Comparison of ENCODE assay signal across 31 cellular contexts in the genomic region with DNA sequence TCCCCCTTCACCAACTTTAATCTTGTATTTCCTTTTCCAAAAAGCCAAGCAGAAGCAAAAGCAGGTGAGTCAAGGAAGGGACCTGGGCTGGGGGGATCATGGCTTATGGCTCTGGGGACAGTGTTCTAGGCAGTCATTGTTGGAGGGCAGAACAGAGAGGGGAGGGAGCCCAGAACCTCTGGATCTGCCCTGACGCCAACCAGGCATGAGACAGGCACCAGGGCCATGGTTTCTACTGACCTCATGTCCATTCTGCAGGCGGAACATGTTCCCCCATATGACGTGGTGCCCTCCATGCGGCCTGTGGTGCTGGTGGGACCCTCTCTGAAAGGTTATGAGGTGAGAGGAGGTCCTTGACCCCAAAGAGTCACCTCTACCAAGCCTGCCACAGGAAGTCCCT.
"Had no signal": no experiment of that assay in that cellular context is flagged by ENCODE, and none has a peak within 500 bp of the region (broad histone marks: within the 10 kb centered on the region; RNA-seq: fewer than 3 reads in every experiment).

No MANE protein-coding gene starts in this region.

- H3K9me3 Mint-ChIP-seq: activated CD4-positive, alpha-beta memory T cell treated with anti-CD3 and anti-CD28 coated beads for 36 hours; activated CD4-positive, alpha-beta T cell treated with anti-CD3 and anti-CD28 coated beads, Interleukin-2, amount 10 ng/mL, durations not matched to agents 24 days and 14 days; activated naive CD4-positive, alpha-beta T cell treated with anti-CD3 and anti-CD28 coated beads for 36 hours; activated naive CD4-positive, alpha-beta T cell treated with anti-CD3 and anti-CD28 coated beads, Interleukin-2, amount 50 U/mL, for 24 hours; activated naive CD8-positive, alpha-beta T cell treated with anti-CD3 and anti-CD28 coated beads for 36 hours; activated naive CD8-positive, alpha-beta T cell treated with anti-CD3 and anti-CD28 coated beads, Interleukin-2, amount 50 U/mL, for 24 hours; activated T-helper 1 cell treated with anti-CD3 and anti-CD28 coated beads, Interleukin-12 subunit alpha, Interleukin-12 subunit beta, Interleukin-2, Interleukin-4 antibody, amounts not matched to agents 30 ng/mL and 10 ng/mL and 1 ng/mL, durations not matched to agents 14 hours and 24 hours and 36 hours; activated T-helper 2 cell treated with anti-CD3 and anti-CD28 coated beads, Interferon-gamma antibody, Interleukin-2, Interleukin-4, amounts not matched to agents 10 μg/mL and 5 μg/mL and 100 μg/mL, durations not matched to agents 14 hours and 24 hours and 36 hours; dendritic cell treated with granulocyte-macrophage colony-stimulating factor and Interleukin-4, amounts not matched to agents 40 ng/mL and 50 ng/mL, for 4 days had no signal

- H3K27ac ChIP-seq: adrenal gland, body of pancreas, cardiac muscle cell, coronary artery, dorsolateral prefrontal cortex, esophagus muscularis mucosa, foreskin keratinocyte, gastrocnemius medialis, heart left ventricle had no signal

- H3K4me3 Mint-ChIP-seq: activated CD4-positive, alpha-beta memory T cell treated with anti-CD3 and anti-CD28 coated beads for 36 hours; activated CD4-positive, alpha-beta T cell treated with anti-CD3 and anti-CD28 coated beads for 36 hours; activated CD4-positive, alpha-beta T cell treated with anti-CD3 and anti-CD28 coated beads, Interleukin-2, amount 10 ng/mL, durations not matched to agents 24 days and 14 days; activated CD8-positive, alpha-beta memory T cell treated with anti-CD3 and anti-CD28 coated beads, Interleukin-2, amount 10 ng/mL, durations not matched to agents 7 days and 5 days; activated CD8-positive, alpha-beta T cell treated with anti-CD3 and anti-CD28 coated beads, Interleukin-2, amount 10 ng/mL, durations not matched to agents 7 days and 5 days; activated naive CD4-positive, alpha-beta T cell treated with anti-CD3 and anti-CD28 coated beads for 36 hours; activated naive CD4-positive, alpha-beta T cell treated with anti-CD3 and anti-CD28 coated beads, Interleukin-2, amount 50 U/mL, for 24 hours; activated naive CD8-positive, alpha-beta T cell treated with anti-CD3 and anti-CD28 coated beads for 36 hours; activated naive CD8-positive, alpha-beta T cell treated with anti-CD3 and anti-CD28 coated beads, Interleukin-2, amount 50 U/mL, for 24 hours; activated T-helper 1 cell treated with anti-CD3 and anti-CD28 coated beads, Interleukin-12 subunit alpha, Interleukin-12 subunit beta, Interleukin-2, Interleukin-4 antibody, amounts not matched to agents 30 ng/mL and 10 ng/mL and 1 ng/mL, durations not matched to agents 14 hours and 24 hours and 36 hours; dendritic cell treated with granulocyte-macrophage colony-stimulating factor and Interleukin-4, amounts not matched to agents 40 ng/mL and 50 ng/mL, for 4 days had no signal

- DNase-seq: activated CD4-positive, alpha-beta T cell treated with anti-CD3 and anti-CD28 coated beads, Interleukin-2, amount 10 ng/mL, durations not matched to agents 24 days and 14 days; activated CD4-positive, CD25-positive, alpha-beta regulatory T cell; activated CD4-positive, CD25-positive, alpha-beta regulatory T cell treated with anti-CD3 and anti-CD28 coated beads, Interleukin-2, amount 50 U/mL, for 72 hours; activated CD8-positive, alpha-beta memory T cell treated with anti-CD3 and anti-CD28 coated beads, Interleukin-2, amount 50 U/mL, for 4 hours; activated CD8-positive, alpha-beta T cell treated with anti-CD3 and anti-CD28 coated beads, Interleukin-2, amount 10 ng/mL, durations not matched to agents 7 days and 5 days; activated naive CD4-positive, alpha-beta T cell treated with anti-CD3 and anti-CD28 coated beads for 36 hours; activated naive CD8-positive, alpha-beta T cell treated with anti-CD3 and anti-CD28 coated beads for 36 hours; activated naive CD8-positive, alpha-beta T cell treated with anti-CD3 and anti-CD28 coated beads, Interleukin-2, amount 50 U/mL, for 24 hours; activated T-cell treated with anti-CD3 and anti-CD28 coated beads, Interleukin-2, amount 50 U/mL, for 1 hour; activated T-cell treated with anti-CD3 and anti-CD28 coated beads, Interleukin-2, amount 50 U/mL, for 48 hours; adrenal gland; amygdala; aorta; body of pancreas; central memory CD4-positive, alpha-beta T cell; dorsolateral prefrontal cortex; erythroblast; gastrocnemius medialis; glutamatergic neuron had no signal

- H3K27me3 Mint-ChIP-seq: activated CD4-positive, alpha-beta memory T cell treated with anti-CD3 and anti-CD28 coated beads for 36 hours; activated CD4-positive, alpha-beta T cell treated with anti-CD3 and anti-CD28 coated beads for 36 hours; activated naive CD4-positive, alpha-beta T cell treated with anti-CD3 and anti-CD28 coated beads, Interleukin-2, amount 50 U/mL, for 24 hours; activated naive CD8-positive, alpha-beta T cell treated with anti-CD3 and anti-CD28 coated beads for 36 hours; activated naive CD8-positive, alpha-beta T cell treated with anti-CD3 and anti-CD28 coated beads, Interleukin-2, amount 50 U/mL, for 24 hours had no signal

- H3K9me3 ChIP-seq: adrenal gland, body of pancreas, esophagus muscularis mucosa, gastrocnemius medialis, heart left ventricle had no signal

- H3K4me1 Mint-ChIP-seq: activated CD4-positive, alpha-beta T cell treated with anti-CD3 and anti-CD28 coated beads for 36 hours; activated CD4-positive, alpha-beta T cell treated with anti-CD3 and anti-CD28 coated beads, Interleukin-2, amount 10 ng/mL, durations not matched to agents 24 days and 14 days; activated naive CD4-positive, alpha-beta T cell treated with anti-CD3 and anti-CD28 coated beads, Interleukin-2, amount 50 U/mL, for 24 hours; activated naive CD8-positive, alpha-beta T cell treated with anti-CD3 and anti-CD28 coated beads for 36 hours; activated naive CD8-positive, alpha-beta T cell treated with anti-CD3 and anti-CD28 coated beads, Interleukin-2, amount 50 U/mL, for 24 hours had no signal

- H3K27ac Mint-ChIP-seq: activated CD4-positive, alpha-beta memory T cell treated with anti-CD3 and anti-CD28 coated beads for 36 hours; activated CD4-positive, alpha-beta T cell treated with anti-CD3 and anti-CD28 coated beads for 36 hours; activated CD4-positive, alpha-beta T cell treated with anti-CD3 and anti-CD28 coated beads, Interleukin-2, amount 10 ng/mL, durations not matched to agents 24 days and 14 days; activated CD8-positive, alpha-beta memory T cell treated with anti-CD3 and anti-CD28 coated beads, Interleukin-2, amount 10 ng/mL, durations not matched to agents 7 days and 5 days; activated CD8-positive, alpha-beta T cell treated with anti-CD3 and anti-CD28 coated beads, Interleukin-2, amount 10 ng/mL, durations not matched to agents 7 days and 5 days; activated naive CD4-positive, alpha-beta T cell treated with anti-CD3 and anti-CD28 coated beads for 36 hours; activated naive CD4-positive, alpha-beta T cell treated with anti-CD3 and anti-CD28 coated beads, Interleukin-2, amount 50 U/mL, for 24 hours; activated naive CD8-positive, alpha-beta T cell treated with anti-CD3 and anti-CD28 coated beads for 36 hours; activated naive CD8-positive, alpha-beta T cell treated with anti-CD3 and anti-CD28 coated beads, Interleukin-2, amount 50 U/mL, for 24 hours; activated T-helper 1 cell treated with anti-CD3 and anti-CD28 coated beads, Interleukin-12 subunit alpha, Interleukin-12 subunit beta, Interleukin-2, Interleukin-4 antibody, amounts not matched to agents 30 ng/mL and 10 ng/mL and 1 ng/mL, durations not matched to agents 14 hours and 24 hours and 36 hours; activated T-helper 2 cell treated with anti-CD3 and anti-CD28 coated beads, Interferon-gamma antibody, Interleukin-2, Interleukin-4, amounts not matched to agents 10 μg/mL and 5 μg/mL and 100 μg/mL, durations not matched to agents 14 hours and 24 hours and 36 hours; dendritic cell treated with granulocyte-macrophage colony-stimulating factor and Interleukin-4, amounts not matched to agents 40 ng/mL and 50 ng/mL, for 4 days had no signal

- H3K27me3 ChIP-seq: adrenal gland, body of pancreas, cardiac muscle cell, dorsolateral prefrontal cortex, esophagus muscularis mucosa, foreskin keratinocyte, gastrocnemius medialis, heart left ventricle had no signal

- H3K4me1 ChIP-seq: body of pancreas, esophagus muscularis mucosa, foreskin keratinocyte, gastrocnemius medialis, heart left ventricle had no signal

- H3K4me3 ChIP-seq: adrenal gland, body of pancreas, cardiac muscle cell, coronary artery, dorsolateral prefrontal cortex, esophagus muscularis mucosa, gastrocnemius medialis, heart left ventricle had no signal

- ATAC-seq: activated CD8-positive, alpha-beta T cell treated with anti-CD3 and anti-CD28 coated beads, Interleukin-2, amount 10 ng/mL, durations not matched to agents 7 days and 5 days; activated naive CD8-positive, alpha-beta T cell treated with anti-CD3 and anti-CD28 coated beads, Interleukin-2, amount 50 U/mL, for 24 hours; body of pancreas; gastrocnemius medialis; heart left ventricle had no signal

- H3K36me3 Mint-ChIP-seq: activated CD8-positive, alpha-beta memory T cell treated with anti-CD3 and anti-CD28 coated beads, Interleukin-2, amount 10 ng/mL, durations not matched to agents 7 days and 5 days; activated naive CD4-positive, alpha-beta T cell treated with anti-CD3 and anti-CD28 coated beads, Interleukin-2, amount 50 U/mL, for 24 hours had no signal
